In the genomic region with DNA sequence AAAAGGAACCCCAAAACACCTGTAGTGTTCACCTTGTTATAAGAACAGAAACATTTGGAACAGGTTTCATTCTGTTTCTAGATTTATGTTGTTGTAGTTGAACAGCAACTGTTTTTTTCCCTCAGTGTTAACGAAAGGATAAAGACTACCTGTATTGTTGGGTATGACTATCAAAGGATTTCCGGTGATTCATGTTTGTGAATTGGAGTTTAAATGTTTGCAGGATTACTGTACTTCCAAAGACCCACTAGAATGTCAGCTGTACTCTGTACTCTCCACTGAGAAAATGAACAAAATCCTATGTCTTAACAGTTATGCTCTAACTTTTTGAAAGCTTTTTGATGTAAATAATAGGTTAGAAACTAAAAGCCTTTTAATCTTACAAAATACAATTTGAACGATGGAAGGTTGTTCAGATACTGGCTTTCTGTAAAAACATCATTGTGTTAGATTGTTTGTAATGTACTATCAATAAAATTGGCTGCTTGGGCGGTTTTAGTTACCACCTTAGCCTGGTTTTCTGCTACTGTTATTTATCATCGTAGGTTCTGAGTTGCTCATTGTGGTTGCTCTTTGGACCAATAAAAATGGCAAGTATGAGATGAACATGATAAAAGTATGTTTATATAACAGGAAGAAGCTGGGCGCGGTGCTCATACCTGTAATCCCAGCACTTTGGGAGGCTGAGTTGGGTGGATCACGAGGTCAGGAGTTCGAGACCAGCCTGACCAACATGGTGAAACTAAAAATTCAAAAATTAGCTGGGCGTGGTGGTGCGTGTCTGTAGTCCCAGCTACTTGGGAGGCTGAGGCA, we compare ENCODE assay signal across 9 cellular contexts. TPM values are rescaled to one million over a fixed set of nuclear protein-coding genes. Genes with fewer than 3 reads are reported as not detected.
DNase-seq lines count a peak whose midpoint lies in the region; ATAC-seq and TF ChIP-seq lines count a peak whose summit lies in the region.
"Had no signal": no experiment of that assay in that cellular context is flagged by ENCODE, and none has a peak within 500 bp of the region (broad histone marks: within the 10 kb centered on the region; RNA-seq: fewer than 3 reads in every experiment).

No MANE protein-coding gene starts in this region.

- H3K27me3 Mint-ChIP-seq in T-helper 2 cell treated with Interferon-gamma antibody and Interleukin-4, amounts not matched to agents 5 μg/mL and 100 μg/mL, for 36 hours (ENCODE audit: low read depth): no peaks in the 10 kb centered on the region
- H3K27me3 Mint-ChIP-seq: dendritic cell treated with granulocyte-macrophage colony-stimulating factor and Interleukin-4, amounts not matched to agents 40 ng/mL and 50 ng/mL, for 4 days had no signal

- no peaks in the 10 kb centered on the region for H3K9me3 ChIP-seq in AG04450 (ENCODE audit: control insufficient read depth, insufficient read depth, low read length)

- TF ChIP-seq CTCF in AG04450 (IDR thresholded peaks at IDR 0.05; ENCODE audit: low read depth, low read length): no peak

- peak overlapping the region; percentile 93 for H3K27ac Mint-ChIP-seq in T-helper 2 cell treated with Interferon-gamma antibody and Interleukin-4, amounts not matched to agents 5 μg/mL and 100 μg/mL, for 36 hours
- H3K27ac Mint-ChIP-seq: dendritic cell treated with granulocyte-macrophage colony-stimulating factor and Interleukin-4, amounts not matched to agents 40 ng/mL and 50 ng/mL, for 4 days had no signal

- H3K4me1 Mint-ChIP-seq in T-helper 2 cell treated with Interferon-gamma antibody and Interleukin-4, amounts not matched to agents 5 μg/mL and 100 μg/mL, for 36 hours (ENCODE audit: low read depth): peaks cover 73% of the 10 kb centered on the region

- peak overlapping the region; percentile 70 for H3K4me3 Mint-ChIP-seq in T-helper 2 cell treated with Interferon-gamma antibody and Interleukin-4, amounts not matched to agents 5 μg/mL and 100 μg/mL, for 36 hours
- H3K4me3 Mint-ChIP-seq: dendritic cell treated with granulocyte-macrophage colony-stimulating factor and Interleukin-4, amounts not matched to agents 40 ng/mL and 50 ng/mL, for 4 days had no signal

- ATAC-seq in Right ventricle myocardium superior (ENCODE audit: poor library complexity) (no peak), GM19455 (IDR thresholded peaks at IDR 0.05; ENCODE audit: unreplicated experiment) (no peak)

- peak overlapping the region; percentile 35 for H3K27ac ChIP-seq in AG04450 (ENCODE audit: low read depth, low read length)

- no peaks in the 10 kb centered on the region for H3K9me3 Mint-ChIP-seq in T-helper 2 cell treated with Interferon-gamma antibody and Interleukin-4, amounts not matched to agents 5 μg/mL and 100 μg/mL, for 36 hours
- H3K9me3 Mint-ChIP-seq: dendritic cell treated with granulocyte-macrophage colony-stimulating factor and Interleukin-4, amounts not matched to agents 40 ng/mL and 50 ng/mL, for 4 days had no signal

- DNase-seq in AG04450 (ENCODE audit: low read depth, low spot score): peak; percentile 52
- peak; percentile 94 for DNase-seq in ELR (ENCODE audit: low read depth)
- peak; percentile 27 for DNase-seq in T-helper 2 cell treated with Interferon-gamma antibody and Interleukin-4, amounts not matched to agents 5 μg/mL and 100 μg/mL, for 36 hours (ENCODE audit: low spot score)
- peak; percentile 48 for DNase-seq in fibroblast of peridontal ligament (ENCODE audit: extremely low read depth)
- DNase-seq in activated gamma-delta T cell treated with Interleukin-2 at 50 U/mL for 16 hours: no peak
- no peak for DNase-seq in Right ventricle myocardium superior
- DNase-seq in GF-D8 (lab: John Stamatoyannopoulos, UW): no peak

- H3K36me3 Mint-ChIP-seq in T-helper 2 cell treated with Interferon-gamma antibody and Interleukin-4, amounts not matched to agents 5 μg/mL and 100 μg/mL, for 36 hours (ENCODE audit: low read depth): peaks cover 70% of the 10 kb centered on the region

- intact Hi-C loops in Right ventricle myocardium superior (cut with DNase I): no loop called here

- CTCF ChIA-PET in AG04450 (lab: Charles Lee): interaction anchor here (0.5 to 1.7 kb wide), 3 partner anchors 13 to 173 kb away, joined by 3 to 12 read pairs (median 6); no protein-coding TSS in a partner anchor

- H3K4me3 ChIP-seq in AG04450 (ENCODE audit: low read depth, low read length): no peak overlapping the region

- POLR2A ChIA-PET in AG04450 (lab: Yijun Ruan, JAX): interaction anchor here (0.8 kb wide), 1 partner anchor 32 kb away, joined by 5 read pairs; no protein-coding TSS in a partner anchor

- no peaks in the 10 kb centered on the region for H3K27me3 ChIP-seq in AG04450 (ENCODE audit: control insufficient read depth, insufficient read depth, low read length)

RNA-seq across cellular contexts. Expression of a gene that starts 44.1 kb away (rescaled TPM):
- polyA plus RNA-seq in AG04450 (2011; rRNA removed): 12.9 and 18.4 TPM in 2 replicates
- 19.4 and 28.1 TPM in 2 replicates for polyA minus RNA-seq in AG04450 (2011; rRNA and poly(A)+ RNA removed)
- total RNA-seq in Right ventricle myocardium superior: 19.2 TPM

Comparison
In these comparisons a context has a peak if more than half of its experiments do, and no peak if none do; other contexts are left out.
1. DNase-seq: peak in AG04450 (single experiment), ELR (single experiment), T-helper 2 cell treated with Interferon-gamma antibody and Interleukin-4, amounts not matched to agents 5 μg/mL and 100 μg/mL, for 36 hours (single experiment) and fibroblast of peridontal ligament (single experiment); none in activated gamma-delta T cell treated with Interleukin-2 at 50 U/mL for 16 hours (single experiment), Right ventricle myocardium superior (single experiment) and GF-D8 (single experiment).